In genomic region chr7:92433019-92433418, GRCh38 we compare ENCODE assay signal across 32 cellular contexts. TPM values are rescaled to one million over a fixed set of nuclear protein-coding genes. Genes with fewer than 3 reads are reported as not detected.
"Had no signal": no experiment of that assay in that cellular context is flagged by ENCODE, and none has a peak within 500 bp of the region (broad histone marks: within the 10 kb centered on the region; RNA-seq: fewer than 3 reads in every experiment).

No MANE protein-coding gene starts in this region.

- FAIRE-seq: urothelium cell line had no signal

- H3K4me1 Mint-ChIP-seq: stimulated activated effector memory CD8-positive, alpha-beta T cell treated with anti-CD3 and anti-CD28 coated beads, Interleukin-12 subunit alpha, Interleukin-12 subunit beta, amount 100 ng/mL, for 72 hours; stimulated activated memory B cell treated with anti-CD40 and anti-IgM and Interleukin-4, amounts not matched to agents 10 μg/mL and 1 μg/mL and 100 μg/mL, for 72 hours; stimulated activated naive B cell treated with anti-CD40 and anti-IgM and Interleukin-4, amounts not matched to agents 10 μg/mL and 1 μg/mL and 100 μg/mL, for 72 hours had no signal

- H3K27me3 Mint-ChIP-seq: stimulated activated naive CD8-positive, alpha-beta T cell treated with anti-CD3 and anti-CD28 coated beads, Interleukin-15, amount 100 ng/mL, for 72 hours; type B pancreatic cell had no signal

- DNase-seq: stimulated activated CD4-positive, alpha-beta T cell treated with anti-CD3 and anti-CD28 coated beads, Interleukin-2, amount 100 ng/mL, for 48 hours; stimulated activated CD4-positive, alpha-beta T cell treated with anti-CD3 and anti-CD28 coated beads, Interleukin-4, amount 100 ng/mL, for 1 hour; stimulated activated CD4-positive, alpha-beta T cell treated with anti-CD3 and anti-CD28 coated beads, Interleukin-4, amount 100 ng/mL, for 24 hours; stimulated activated CD4-positive, alpha-beta T cell treated with anti-CD3 and anti-CD28 coated beads, Interleukin-4, amount 100 ng/mL, for 4 hours; stimulated activated CD8-positive, alpha-beta memory T cell treated with anti-CD3 and anti-CD28 coated beads, Interleukin-4, amount 100 ng/mL, for 48 hours; stimulated activated naive B cell treated with anti-CD40 and anti-IgM and Interleukin-4, amounts not matched to agents 10 μg/mL and 1 μg/mL and 100 μg/mL, for 72 hours; stimulated activated naive CD4-positive, alpha-beta T cell; stimulated activated naive CD4-positive, alpha-beta T cell treated with Interleukin-2 at 50 U/mL for 16 hours; stimulated activated naive CD8-positive, alpha-beta T cell treated with anti-CD3 and anti-CD28 coated beads, Interleukin-15, amount 100 ng/mL, for 72 hours; stimulated activated naive CD8-positive, alpha-beta T cell treated with anti-CD3 and anti-CD28 coated beads, Interleukin-15, Interleukin-2, amounts not matched to agents 100 U/mL and 50 U/mL, for 24 hours; stomach; substantia nigra; testis; thyroid gland; tibial artery; transverse colon; upper lobe of left lung; upper lobe of right lung; uterus had no signal

- ATAC-seq: stimulated activated effector memory CD8-positive, alpha-beta T cell treated with anti-CD3 and anti-CD28 coated beads, Interleukin-12 subunit alpha, Interleukin-12 subunit beta, amount 100 ng/mL, for 72 hours; stimulated activated memory B cell treated with anti-CD40 and anti-IgM and Interleukin-4, amounts not matched to agents 10 μg/mL and 1 μg/mL and 100 μg/mL, for 72 hours; stimulated activated naive B cell treated with anti-CD40 and anti-IgM and Interleukin-4, amounts not matched to agents 10 μg/mL and 1 μg/mL and 100 μg/mL, for 72 hours; stimulated activated naive CD8-positive, alpha-beta T cell treated with anti-CD3 and anti-CD28 coated beads, Interleukin-15, amount 100 ng/mL, for 72 hours; stimulated activated naive CD8-positive, alpha-beta T cell treated with anti-CD3 and anti-CD28 coated beads, Interleukin-15, Interleukin-2, amounts not matched to agents 100 U/mL and 50 U/mL, for 24 hours; upper lobe of right lung had no signal

- H3K9me3 ChIP-seq: stomach, suprapubic skin, testis, thoracic aorta, thyroid gland, tibial artery, tibial nerve, transverse colon, upper lobe of left lung, upper lobe of right lung, uterus, vagina had no signal

- H3K4me1 ChIP-seq: stomach, suprapubic skin, testis, thyroid gland, tibial artery, tibial nerve, transverse colon, upper lobe of left lung, upper lobe of right lung, uterus, vagina had no signal

- H3K4me3 Mint-ChIP-seq: stimulated activated effector memory CD8-positive, alpha-beta T cell treated with anti-CD3 and anti-CD28 coated beads, Interleukin-12 subunit alpha, Interleukin-12 subunit beta, amount 100 ng/mL, for 72 hours; stimulated activated memory B cell treated with anti-CD40 and anti-IgM and Interleukin-4, amounts not matched to agents 10 μg/mL and 1 μg/mL and 100 μg/mL, for 72 hours; stimulated activated naive B cell treated with anti-CD40 and anti-IgM and Interleukin-4, amounts not matched to agents 10 μg/mL and 1 μg/mL and 100 μg/mL, for 72 hours; stimulated activated naive CD8-positive, alpha-beta T cell treated with anti-CD3 and anti-CD28 coated beads, Interleukin-15, amount 100 ng/mL, for 72 hours; stimulated activated naive CD8-positive, alpha-beta T cell treated with anti-CD3 and anti-CD28 coated beads, Interleukin-15, Interleukin-2, amounts not matched to agents 100 ng/mL and 50 ng/mL, for 24 hours; type B pancreatic cell had no signal

- H3K27me3 ChIP-seq: stomach, suprapubic skin, testis, thyroid gland, tibial nerve, transverse colon, upper lobe of left lung, upper lobe of right lung, uterus, vagina had no signal

- H3K4me3 ChIP-seq: stomach, suprapubic skin, testis, thoracic aorta, thyroid gland, tibial artery, tibial nerve, transverse colon, upper lobe of left lung, upper lobe of right lung, uterus, vagina had no signal

- H3K36me3 ChIP-seq: stomach, suprapubic skin, thoracic aorta, thyroid gland, tibial artery, tibial nerve, transverse colon, upper lobe of left lung, upper lobe of right lung, uterus, vagina had no signal

- H3K9me3 Mint-ChIP-seq: stimulated activated effector memory CD8-positive, alpha-beta T cell treated with anti-CD3 and anti-CD28 coated beads, Interleukin-12 subunit alpha, Interleukin-12 subunit beta, amount 100 ng/mL, for 72 hours; stimulated activated memory B cell treated with anti-CD40 and anti-IgM and Interleukin-4, amounts not matched to agents 10 μg/mL and 1 μg/mL and 100 μg/mL, for 72 hours; stimulated activated naive B cell treated with anti-CD40 and anti-IgM and Interleukin-4, amounts not matched to agents 10 μg/mL and 1 μg/mL and 100 μg/mL, for 72 hours; stimulated activated naive CD8-positive, alpha-beta T cell treated with anti-CD3 and anti-CD28 coated beads, Interleukin-15, amount 100 ng/mL, for 72 hours; stimulated activated naive CD8-positive, alpha-beta T cell treated with anti-CD3 and anti-CD28 coated beads, Interleukin-15, Interleukin-2, amounts not matched to agents 100 ng/mL and 50 ng/mL, for 24 hours; type B pancreatic cell had no signal

- H3K36me3 Mint-ChIP-seq: stimulated activated effector memory CD8-positive, alpha-beta T cell treated with anti-CD3 and anti-CD28 coated beads, Interleukin-12 subunit alpha, Interleukin-12 subunit beta, amount 100 ng/mL, for 72 hours; stimulated activated memory B cell treated with anti-CD40 and anti-IgM and Interleukin-4, amounts not matched to agents 10 μg/mL and 1 μg/mL and 100 μg/mL, for 72 hours; stimulated activated naive B cell treated with anti-CD40 and anti-IgM and Interleukin-4, amounts not matched to agents 10 μg/mL and 1 μg/mL and 100 μg/mL, for 72 hours; type B pancreatic cell had no signal

- H3K27ac Mint-ChIP-seq: stimulated activated effector memory CD8-positive, alpha-beta T cell treated with anti-CD3 and anti-CD28 coated beads, Interleukin-12 subunit alpha, Interleukin-12 subunit beta, amount 100 ng/mL, for 72 hours; stimulated activated memory B cell treated with anti-CD40 and anti-IgM and Interleukin-4, amounts not matched to agents 10 μg/mL and 1 μg/mL and 100 μg/mL, for 72 hours; stimulated activated naive B cell treated with anti-CD40 and anti-IgM and Interleukin-4, amounts not matched to agents 10 μg/mL and 1 μg/mL and 100 μg/mL, for 72 hours; stimulated activated naive CD8-positive, alpha-beta T cell treated with anti-CD3 and anti-CD28 coated beads, Interleukin-15, amount 100 ng/mL, for 72 hours; stimulated activated naive CD8-positive, alpha-beta T cell treated with anti-CD3 and anti-CD28 coated beads, Interleukin-15, Interleukin-2, amounts not matched to agents 100 ng/mL and 50 ng/mL, for 24 hours; type B pancreatic cell had no signal

- H3K27ac ChIP-seq: stomach, suprapubic skin, testis, thoracic aorta, thyroid gland, tibial artery, tibial nerve, transverse colon, upper lobe of left lung, upper lobe of right lung, uterus, vagina had no signal

RNA-seq across cellular contexts. Expression of gene ERVW-1, which starts 44.7 kb away (rescaled TPM):
- total RNA-seq: subcutaneous adipose tissue, temporal lobe, thoracic aorta, thyroid gland, tibial nerve, transverse colon, upper lobe of right lung, ureter, urinary bladder, uterus, vagina had no signal
- polyA plus RNA-seq: stomach, urinary bladder had no signal
